ENCODE assay signal across 9 cellular contexts in the genomic region with DNA sequence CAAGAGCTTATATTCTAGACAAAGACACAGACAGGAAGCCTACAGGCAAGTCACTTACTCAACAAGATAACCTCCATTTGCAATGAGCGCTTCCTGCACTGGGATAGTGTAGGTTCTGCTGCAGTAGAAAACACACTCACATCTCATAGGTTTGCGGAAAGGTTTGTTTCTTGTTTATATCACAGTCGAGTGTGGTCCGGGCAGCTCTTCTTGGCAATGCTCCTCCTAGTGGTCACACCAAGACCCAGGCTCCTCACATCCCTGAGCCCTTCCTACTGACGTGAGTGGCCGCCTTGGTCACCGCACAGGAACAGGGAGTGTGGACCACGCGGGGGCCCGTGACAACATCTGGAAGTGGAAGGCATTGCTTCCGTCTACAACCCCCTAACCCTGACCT. TPM values are rescaled to one million over a fixed set of nuclear protein-coding genes. Genes with fewer than 3 reads are reported as not detected.
DNase-seq lines count a peak whose midpoint lies in the region; ATAC-seq and TF ChIP-seq lines count a peak whose summit lies in the region.
"Had no signal": no experiment of that assay in that cellular context is flagged by ENCODE, and none has a peak within 500 bp of the region (broad histone marks: within the 10 kb centered on the region; RNA-seq: fewer than 3 reads in every experiment).

No MANE protein-coding gene starts in this region.

- no peak for ATAC-seq in sciatic nerve
- ATAC-seq in HG03280 (IDR thresholded peaks at IDR 0.05; ENCODE audit: unreplicated experiment), result no peak

- peak; percentile 30 for DNase-seq in DMS53 (lab: John Stamatoyannopoulos, UW)
- no peak for DNase-seq in DMS53 treated with DMSO at 0.1 percent for 48 hours (lab: John Stamatoyannopoulos, UW; ENCODE audit: unreplicated experiment)
- peak; percentile 50 for DNase-seq in NCI-H82 treated with DMSO at 0.1 percent for 48 hours (lab: John Stamatoyannopoulos, UW; ENCODE audit: unreplicated experiment)
- DNase-seq in fibroblast of pulmonary artery (ENCODE audit: low read depth), result peak; percentile 24
- DNase-seq in sciatic nerve (ENCODE audit: low spot score), result peak; percentile 48
- DNase-seq in NOMO-1 treated with dmso at 0.1 percent for 144 hours (lab: John Stamatoyannopoulos, UW; ENCODE audit: unreplicated experiment), result no peak
- no peak for DNase-seq in 8988T

- TF ChIP-seq CTCF in fibroblast of pulmonary artery (IDR thresholded peaks at IDR 0.05; ENCODE audit: low read length, missing control alignments), result peak; percentile 49

- H3K4me3 ChIP-seq in fibroblast of pulmonary artery (replicated peaks; ENCODE audit: low read depth, low read length), result no peak overlapping the region
- H3K4me3 ChIP-seq: Peyer's patch had no signal

- intact Hi-C loops in sciatic nerve (cut with DNase I), result no loop called here

RNA-seq across cellular contexts. Expression of a gene that starts 48.0 kb away (rescaled TPM):
- not detected for total RNA-seq in sciatic nerve

Comparison
In these comparisons a context has a peak if more than half of its experiments do, and no peak if none do; other contexts are left out.
1. DNase-seq: peak in DMS53 (single experiment), NCI-H82 treated with DMSO at 0.1 percent for 48 hours (single experiment), fibroblast of pulmonary artery (single experiment) and sciatic nerve (single experiment); none in DMS53 treated with DMSO at 0.1 percent for 48 hours (single experiment), NOMO-1 treated with dmso at 0.1 percent for 144 hours (single experiment) and 8988T (single experiment).